20 cellular contexts compared by ENCODE assay signal in the genomic region with DNA sequence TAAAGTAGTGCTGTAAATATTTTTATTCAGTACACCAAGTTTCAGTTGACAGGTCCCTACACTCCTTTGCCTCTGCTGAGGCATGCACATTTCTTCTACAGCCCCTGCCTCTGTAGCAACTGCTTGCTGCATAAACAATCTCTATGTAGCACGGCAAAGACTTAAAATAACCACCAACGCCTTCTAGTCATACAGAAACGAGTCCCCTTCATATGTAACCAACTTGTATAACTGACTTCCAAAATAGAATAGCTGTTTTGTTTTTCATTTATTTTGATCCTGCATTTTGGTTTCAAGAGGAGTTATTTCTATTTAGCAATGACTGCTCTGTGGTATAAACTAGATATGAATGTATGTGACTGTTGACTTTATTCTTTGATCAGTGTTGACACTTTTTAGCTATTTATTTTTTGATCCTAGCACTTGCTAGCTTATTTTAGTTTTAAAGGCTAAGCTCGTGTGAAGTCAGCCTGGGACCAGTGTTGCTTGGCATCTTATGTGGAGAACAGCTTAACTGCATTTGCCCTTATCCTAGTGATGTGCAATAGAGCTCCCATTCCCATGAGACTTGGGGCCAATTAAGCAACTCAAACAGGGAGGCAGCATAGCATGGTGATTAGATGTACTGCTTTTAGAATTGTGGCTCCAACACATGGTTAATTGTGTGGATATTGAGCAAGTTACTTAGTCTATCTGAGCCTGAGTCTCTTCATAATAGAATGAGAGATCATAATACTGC.
"Had no signal": no experiment of that assay in that cellular context is flagged by ENCODE, and none has a peak within 500 bp of the region (broad histone marks: within the 10 kb centered on the region; RNA-seq: fewer than 3 reads in every experiment).

No MANE protein-coding gene starts in this region.

- H3K9me3 ChIP-seq: gastrocnemius medialis, heart left ventricle, lower lobe of right lung, prostate gland had no signal

- H3K27ac ChIP-seq: epithelial cell of prostate, gastrocnemius medialis, heart left ventricle, lower lobe of right lung, prostate gland had no signal

- ATAC-seq: activated CD4-positive, CD25-positive, alpha-beta regulatory T cell treated with anti-CD3 and anti-CD28 coated beads, Interleukin-2, amount 50 U/mL, for 24 hours; gastrocnemius medialis; heart left ventricle; left colon; lower lobe of right lung; right cardiac atrium had no signal

- H3K4me3 ChIP-seq: gastrocnemius medialis, heart left ventricle, lower lobe of right lung, prostate gland had no signal

- H3K36me3 ChIP-seq: gastrocnemius medialis, heart left ventricle, lower lobe of right lung, prostate gland had no signal

- H3K27me3 ChIP-seq: gastrocnemius medialis had no signal

- DNase-seq: activated CD4-positive, alpha-beta T cell treated with anti-CD3 and anti-CD28 coated beads, Interleukin-2, amount 50 U/mL, for 1 hour; activated CD8-positive, alpha-beta memory T cell treated with anti-CD3 and anti-CD28 coated beads for 24 hours; activated naive CD4-positive, alpha-beta T cell; activated naive CD8-positive, alpha-beta T cell treated with anti-CD3 and anti-CD28 coated beads, Interleukin-2, amount 10 ng/mL, durations not matched to agents 7 days and 5 days; aorta; effector memory CD4-positive, alpha-beta T cell; gastrocnemius medialis; heart left ventricle; left colon; lower lobe of right lung; midbrain; right cardiac atrium; small intestine; stimulated activated CD4-positive, alpha-beta T cell treated with anti-CD3 and anti-CD28 coated beads, Interleukin-4, amount 100 ng/mL, for 4 hours; stimulated activated CD8-positive, alpha-beta memory T cell treated with anti-CD3 and anti-CD28 coated beads, Interleukin-4, amount 100 ng/mL, for 48 hours; stimulated activated naive CD4-positive, alpha-beta T cell treated with Interleukin-2 at 50 U/mL for 16 hours; substantia nigra had no signal

- H3K4me1 ChIP-seq: gastrocnemius medialis, heart left ventricle, lower lobe of right lung, prostate gland had no signal
